8 cellular contexts compared by ENCODE assay signal in genomic region chr6:28124971-28125353, GRCh38. TPM values are rescaled to one million over a fixed set of nuclear protein-coding genes. Genes with fewer than 3 reads are reported as not detected.
DNase-seq lines count a peak whose midpoint lies in the region; ATAC-seq and TF ChIP-seq lines count a peak whose summit lies in the region.

No MANE protein-coding gene starts in this region.

- peaks cover 34 to 40% (median 39%) of the 10 kb centered on the region in 3 donors for H3K4me1 Mint-ChIP-seq in naive B cell

- DNase-seq in GM06990 (ENCODE audit: extremely low read depth, insufficient read length) (no peak), naive B cell (no peak), NCI-H2107 (lab: John Stamatoyannopoulos, UW) (no peak), activated gamma-delta T cell (lab: John Stamatoyannopoulos, UW) (no peak), NCI-H2171 (lab: John Stamatoyannopoulos, UW) (no peak)
- DNase-seq in central memory CD4-positive, alpha-beta T cell, result peak; percentile 58

- no peak for TF ChIP-seq CTCF in GM06990 (IDR thresholded peaks at IDR 0.05; ENCODE audit: insufficient read depth, low read length, poor library complexity, severe bottlenecking)

- peak overlapping the region; percentile 89 to 98 (median 94) for H3K4me3 Mint-ChIP-seq in naive B cell

- no peaks in the 10 kb centered on the region for H3K27me3 ChIP-seq in GM06990 (replicated peaks; ENCODE audit: control insufficient read depth, insufficient read depth, low read length)

- peaks cover 5% of the 10 kb centered on the region for H3K36me3 ChIP-seq in GM06990 (ENCODE audit: control insufficient read depth, insufficient read depth, low read length)

- peak overlapping the region; percentile 92 for H3K4me3 ChIP-seq in GM06990 (replicated peaks; ENCODE audit: low read depth, low read length)

- no peaks in the 10 kb centered on the region for H3K27me3 Mint-ChIP-seq in naive B cell

- ATAC-seq in HG03571 (IDR thresholded peaks at IDR 0.05; ENCODE audit: unreplicated experiment) (peak; percentile 29), naive B cell (ENCODE audit: low read depth in 2 of 2) (peak; percentile 59 to 69), GM21576 (IDR thresholded peaks at IDR 0.05; ENCODE audit: unreplicated experiment) (no peak)

- H3K36me3 Mint-ChIP-seq in naive B cell, result peaks cover 9 to 32% of the 10 kb centered on the region in 2 donors

- H3K27ac Mint-ChIP-seq in naive B cell, result peak overlapping the region; percentile 57 to 96 (median 92)

- H3K9me3 Mint-ChIP-seq in naive B cell, result no peaks in the 10 kb centered on the region

RNA-seq across cellular contexts. Expression of gene ZSCAN16, which starts 0.6 kb away (rescaled TPM):
- 10 to 100 TPM; 11.3 to 21.3 (median 14.7) TPM for polyA plus RNA-seq in naive B cell (ENCODE audit: low read depth in 6 of 6)

RNA-seq across cellular contexts. Expression of gene ZKSCAN8, which starts 16.7 kb away (rescaled TPM):
- polyA plus RNA-seq in naive B cell (ENCODE audit: low read depth in 6 of 6), result 1 to 10 TPM in 4 of 6 donors, under 1 TPM in 1, not detected in 1; 0.95 to 2.6 (median 1.1) TPM

RNA-seq across cellular contexts. Expression of gene ZNF165, which starts 44.6 kb away (rescaled TPM):
- polyA plus RNA-seq in naive B cell (ENCODE audit: low read depth in 6 of 6), result 1 to 10 TPM; 3.6 to 7.1 (median 5.3) TPM
